Comparison of ENCODE assay signal across 8 cellular contexts in genomic region chr9:88593537-88594185, GRCh38. TPM values are rescaled to one million over a fixed set of nuclear protein-coding genes. Genes with fewer than 3 reads are reported as not detected.
DNase-seq lines count a peak whose midpoint lies in the region; ATAC-seq and TF ChIP-seq lines count a peak whose summit lies in the region.

No MANE protein-coding gene starts in this region.

- no peaks in the 10 kb centered on the region for H3K9me3 ChIP-seq in H9 (ENCODE audit: control insufficient read depth, low read depth, low read length)

- H3K4me2 ChIP-seq in H9 (ENCODE audit: insufficient read depth, insufficient read length, low read length): no peak overlapping the region

- peak; percentile 75 for TF ChIP-seq CTCF in H9 (conservative IDR thresholded peaks at IDR 0.05)

- no peak overlapping the region for H3K27ac Mint-ChIP-seq in H9
- no peak overlapping the region for H3K27ac Mint-ChIP-seq in activated CD8-positive, alpha-beta memory T cell treated with anti-CD3 and anti-CD28 coated beads, Interleukin-2, amount 10 ng/mL, durations not matched to agents 7 days and 5 days

- H3K9me3 Mint-ChIP-seq in H9: no peaks in the 10 kb centered on the region; a peak in 2 of 5 replicates
- no peaks in the 10 kb centered on the region for H3K9me3 Mint-ChIP-seq in activated CD8-positive, alpha-beta memory T cell treated with anti-CD3 and anti-CD28 coated beads, Interleukin-2, amount 10 ng/mL, durations not matched to agents 7 days and 5 days (ENCODE audit: low read depth)

- peak; percentile 80 for ATAC-seq in activated CD8-positive, alpha-beta memory T cell treated with anti-CD3 and anti-CD28 coated beads, Interleukin-2, amount 10 ng/mL, durations not matched to agents 7 days and 5 days

- H3K9ac ChIP-seq in H9 (ENCODE audit: extremely low read depth, insufficient read length, low read length): no peak overlapping the region

- H3K4me3 Mint-ChIP-seq in H9: no peak overlapping the region
- no peak overlapping the region for H3K4me3 Mint-ChIP-seq in activated CD8-positive, alpha-beta memory T cell treated with anti-CD3 and anti-CD28 coated beads, Interleukin-2, amount 10 ng/mL, durations not matched to agents 7 days and 5 days

- H2BK12ac ChIP-seq in H9 (ENCODE audit: insufficient read length, low read depth, low read length): no peak overlapping the region

- no peak overlapping the region for H3K18ac ChIP-seq in H9 (ENCODE audit: insufficient read length, low read depth, low read length)

- H3K4me1 Mint-ChIP-seq in H9: peaks cover 2 to 6% of the 10 kb centered on the region in 2 experiments
- H3K4me1 Mint-ChIP-seq in activated CD8-positive, alpha-beta memory T cell treated with anti-CD3 and anti-CD28 coated beads, Interleukin-2, amount 10 ng/mL, durations not matched to agents 7 days and 5 days: peaks cover 15% of the 10 kb centered on the region

- H2BK15ac ChIP-seq in H9 (ENCODE audit: low read depth, low read length): no peak overlapping the region

- DNase-seq in NCI-H2196 (lab: John Stamatoyannopoulos, UW; ENCODE audit: unreplicated experiment) (peak; percentile 24), NCI-H2196 treated with DMSO at 0.1 percent for 48 hours (lab: John Stamatoyannopoulos, UW; ENCODE audit: unreplicated experiment) (no peak), H9 (no peak), NCI-H1092 (lab: John Stamatoyannopoulos, UW) (peak; percentile 7), fibroblast of peridontal ligament (ENCODE audit: extremely low read depth) (peak; percentile 85), putamen (ENCODE audit: low spot score) (peak; percentile 34), cortex of kidney (lab: John Stamatoyannopoulos, UW) (no peak)
- DNase-seq in activated CD8-positive, alpha-beta memory T cell treated with anti-CD3 and anti-CD28 coated beads, Interleukin-2, amount 10 ng/mL, durations not matched to agents 7 days and 5 days: peak; percentile 74

- H3K56ac ChIP-seq in H9 (ENCODE audit: insufficient read length, low read depth, low read length): no peak overlapping the region

- H3K14ac ChIP-seq in H9 (ENCODE audit: insufficient read depth, low read length): no peak overlapping the region

- H4K91ac ChIP-seq in H9 (ENCODE audit: insufficient read length, low read depth, low read length): no peak overlapping the region

- H3K27ac ChIP-seq in H9 (ENCODE audit: insufficient read length, low read depth, low read length): no peak overlapping the region

- no peaks in the 10 kb centered on the region for H4K20me1 ChIP-seq in H9 (ENCODE audit: control insufficient read depth, insufficient read depth, insufficient read length)

- no peak overlapping the region for H4K8ac ChIP-seq in H9 (replicated peaks; ENCODE audit: insufficient read length, low read depth, low read length)

- no peak overlapping the region for H2AFZ ChIP-seq in H9 (ENCODE audit: low read length)

- H4K5ac ChIP-seq in H9 (ENCODE audit: insufficient read length, low read depth, low read length): no peak overlapping the region

- H3K4me1 ChIP-seq in H9 (ENCODE audit: insufficient read depth, low read length): no peaks in the 10 kb centered on the region

- H3K27me3 Mint-ChIP-seq in H9 (ENCODE audit: low read depth): no peaks in the 10 kb centered on the region; the same call in 1 of the 2 replicates
- peaks cover 44% of the 10 kb centered on the region for H3K27me3 Mint-ChIP-seq in activated CD8-positive, alpha-beta memory T cell treated with anti-CD3 and anti-CD28 coated beads, Interleukin-2, amount 10 ng/mL, durations not matched to agents 7 days and 5 days

- H3K79me1 ChIP-seq in H9 (ENCODE audit: insufficient read depth, low read depth, low read length, poor library complexity, severe bottlenecking): no peaks in the 10 kb centered on the region

- no CpG with 5 or more reads among the region's 4 CpGs for WGBS in H9 (ENCODE audit: extremely low coverage, insufficient read length, low lambda C conversion rate)

- H2AK5ac ChIP-seq in H9 (ENCODE audit: insufficient read length, low read length): no peak overlapping the region

- no peaks in the 10 kb centered on the region for H3K79me2 ChIP-seq in H9 (ENCODE audit: insufficient read depth, low read length)

- no peak overlapping the region for H2BK120ac ChIP-seq in H9 (ENCODE audit: low read depth, low read length, poor library complexity, severe bottlenecking)

- H3K23ac ChIP-seq in H9 (ENCODE audit: insufficient read length, low read depth, low read length): no peak overlapping the region

- H3K23me2 ChIP-seq in H9 (ENCODE audit: insufficient read length, low read depth, low read length, poor library complexity, severe bottlenecking): no peaks in the 10 kb centered on the region

- no peaks in the 10 kb centered on the region for H3K36me3 Mint-ChIP-seq in H9 (ENCODE audit: insufficient read depth in 1 of 3, low read depth in 3 of 3)
- no peaks in the 10 kb centered on the region for H3K36me3 Mint-ChIP-seq in activated CD8-positive, alpha-beta memory T cell treated with anti-CD3 and anti-CD28 coated beads, Interleukin-2, amount 10 ng/mL, durations not matched to agents 7 days and 5 days

- H3T11ph ChIP-seq in H9 (ENCODE audit: low read length): no peak overlapping the region

- H2BK5ac ChIP-seq in H9 (ENCODE audit: insufficient read length, low read length): no peak overlapping the region

- CTCF ChIA-PET in activated CD8-positive, alpha-beta memory T cell treated with anti-CD3 and anti-CD28 coated beads, Interleukin-2, amount 10 ng/mL, durations not matched to agents 7 days and 5 days (lab: Charles Lee): interaction anchor here (0.6 to 1.7 kb wide), 8 partner anchors 13 to 685 kb away, joined by 3 to 11 read pairs (median 4); partner anchors contain the start of gene CDK20

- no peaks in the 10 kb centered on the region for H3K27me3 ChIP-seq in H9 (ENCODE audit: insufficient read depth, low read length)

- no peak overlapping the region for H2BK20ac ChIP-seq in H9 (ENCODE audit: low read depth, low read length, poor library complexity, severe bottlenecking)

- H3K4ac ChIP-seq in H9 (ENCODE audit: low read depth, low read length): no peak overlapping the region

RNA-seq across cellular contexts. Expression of gene NXNL2, which starts 58.7 kb away (rescaled TPM):
- total RNA-seq in H9 (2021): 0.33 and 0.57 TPM in 2 replicates
- total RNA-seq in activated CD8-positive, alpha-beta memory T cell treated with anti-CD3 and anti-CD28 coated beads, Interleukin-2, amount 10 ng/mL, durations not matched to agents 7 days and 5 days: not detected

Comparison
In these comparisons a context has a peak if more than half of its experiments do, and no peak if none do; other contexts are left out.
1. DNase-seq: peak in NCI-H2196 (single experiment), NCI-H1092 (single experiment), activated CD8-positive, alpha-beta memory T cell treated with anti-CD3 and anti-CD28 coated beads, Interleukin-2, amount 10 ng/mL, durations not matched to agents 7 days and 5 days (single experiment), fibroblast of peridontal ligament (single experiment) and putamen (single experiment); none in NCI-H2196 treated with DMSO at 0.1 percent for 48 hours (single experiment), H9 (single experiment) and cortex of kidney (single experiment).